Comparison of ENCODE assay signal across 1 cellular context in the genomic region with DNA sequence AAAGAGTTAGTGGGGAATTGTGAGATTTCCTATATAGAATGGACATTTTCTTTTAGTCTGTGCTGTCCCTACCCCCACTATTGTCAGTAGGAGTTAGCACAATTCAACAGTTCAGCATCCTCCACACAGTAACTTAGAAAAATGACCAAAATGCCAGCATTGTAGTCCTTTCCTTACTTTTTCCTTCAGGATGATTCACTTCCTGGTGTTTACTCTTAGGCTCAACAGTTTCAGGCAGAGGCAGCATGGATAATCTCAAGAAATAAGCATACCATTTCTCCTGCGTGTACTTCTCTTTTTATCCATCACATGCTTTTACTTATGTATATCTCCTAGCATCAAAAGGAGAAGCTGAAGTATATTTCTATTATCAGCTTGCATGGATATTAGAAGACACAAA.
TF ChIP-seq lines count a peak whose summit lies in the region.

No MANE protein-coding gene starts in this region.

TF ChIP-seq in endothelial cell of umbilical vein, 7 proteins besides CTCF, POLR2A, EP300 and RAD21 (continued from another document):
- TF ChIP-seq, protein P1, sequence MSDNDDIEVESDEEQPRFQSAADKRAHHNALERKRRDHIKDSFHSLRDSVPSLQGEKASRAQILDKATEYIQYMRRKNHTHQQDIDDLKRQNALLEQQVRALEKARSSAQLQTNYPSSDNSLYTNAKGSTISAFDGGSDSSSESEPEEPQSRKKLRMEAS (IDR thresholded peaks at IDR 0.05; ENCODE audit: insufficient read depth, insufficient read length): no peak
- no peak for TF ChIP-seq GATA2 (IDR thresholded peaks at IDR 0.05; ENCODE audit: insufficient read depth, insufficient read length, low read depth, low read length)
- no peak for TF ChIP-seq MYC (IDR thresholded peaks at IDR 0.05; ENCODE audit: low read depth, low read length)
- peak; percentile 77 for TF ChIP-seq FOS (IDR thresholded peaks at IDR 0.05; ENCODE audit: borderline replicate concordance, insufficient read depth, low read length)
TF ChIP-seq in endothelial cell of umbilical vein: peak in this region for 3.
